ENCODE assay signal across 16 cellular contexts in genomic region chr4:120198411-120198810, GRCh38.
DNase-seq lines count a peak whose midpoint lies in the region; ATAC-seq, FAIRE-seq and TF ChIP-seq lines count a peak whose summit lies in the region.
"Had no signal": no experiment of that assay in that cellular context is flagged by ENCODE, and none has a peak within 500 bp of the region (broad histone marks: within the 10 kb centered on the region; RNA-seq: fewer than 3 reads in every experiment).

No MANE protein-coding gene starts in this region.

- intact Hi-C loops in posterior cingulate gyrus (cut with DNase I) (no loop called here), pancreas (cut with DNase I) (no loop called here)

- H3K36me3 ChIP-seq in bronchial epithelial cell (ENCODE audit: control insufficient read depth, insufficient read depth, low read length) = no peaks in the 10 kb centered on the region
- H3K36me3 ChIP-seq in pancreas = no peaks in the 10 kb centered on the region
- H3K36me3 ChIP-seq: BE2C had no signal

- no peak overlapping the region for H3K27ac ChIP-seq in pancreas
- H3K27ac ChIP-seq: C4-2B had no signal

- H3K9me3 ChIP-seq in pancreas = no peaks in the 10 kb centered on the region
- H3K9me3 ChIP-seq: BE2C had no signal

- no peak for ATAC-seq in pancreas
- ATAC-seq: GM12878, GM23338 had no signal

- no peak for FAIRE-seq in bronchial epithelial cell (lab: Jason Lieb, UNC)
- FAIRE-seq in urothelium cell line (lab: Jason Lieb, UNC) = no peak
- FAIRE-seq in pancreas (lab: Jason Lieb, UNC) = no peak
- FAIRE-seq: A204.1, GM12878, GM18507 had no signal

- no peak overlapping the region for H3K4me3 ChIP-seq in bronchial epithelial cell (ENCODE audit: low read depth, low read length)
- no peak overlapping the region for H3K4me3 ChIP-seq in pancreas
- H3K4me3 ChIP-seq: GM12878, GM23338 had no signal

- H3K4me1 ChIP-seq in pancreas = no peaks in the 10 kb centered on the region
- H3K4me1 ChIP-seq: BE2C had no signal

- TF ChIP-seq CTCF in bronchial epithelial cell (IDR thresholded peaks at IDR 0.05; ENCODE audit: insufficient read depth, low read length, severe bottlenecking) (no peak), pancreas (IDR thresholded peaks at IDR 0.05) (no peak)

- DNase-seq in HT1080 (ENCODE audit: low read depth) = peak; percentile 48
- DNase-seq in amniotic epithelial cell (ENCODE audit: low read depth) = peak; percentile 62
- peak; percentile 17 for DNase-seq in bronchial epithelial cell (ENCODE audit: low read depth)
- peak; percentile 54 for DNase-seq in urothelium cell line (ENCODE audit: low spot score)
- no peak for DNase-seq in NCI-H146 (lab: John Stamatoyannopoulos, UW)
- DNase-seq in posterior cingulate gyrus = no peak
- no peak for DNase-seq in pancreas
- DNase-seq: BE2C; CD4-positive, alpha-beta memory T cell; DMS79; H9 had no signal

- no peaks in the 10 kb centered on the region for H3K27me3 ChIP-seq in bronchial epithelial cell (ENCODE audit: control insufficient read depth, insufficient read depth, low read length)
- H3K27me3 ChIP-seq in pancreas = no peaks in the 10 kb centered on the region
- H3K27me3 ChIP-seq: BE2C had no signal

- WGBS in pancreas, 2 donors = 82 to 93% methylated on average over 2 of the region's 2 CpGs

Comparison
In these comparisons a context has a peak if more than half of its experiments do, and no peak if none do; other contexts are left out.
1. DNase-seq: peak in HT1080 (single experiment), amniotic epithelial cell (single experiment), bronchial epithelial cell (single experiment) and urothelium cell line (single experiment); none in NCI-H146 (single experiment), posterior cingulate gyrus (0 of 10) and pancreas (0 of 6).